ENCODE assay signal across 25 cellular contexts in genomic region chr7:151693140-151693539, GRCh38.
"Had no signal": no experiment of that assay in that cellular context is flagged by ENCODE, and none has a peak within 500 bp of the region (broad histone marks: within the 10 kb centered on the region; RNA-seq: fewer than 3 reads in every experiment).

No MANE protein-coding gene starts in this region.

- H3K4me3 ChIP-seq: hepatocyte, mucosa of descending colon, transverse colon, uterus had no signal

- DNase-seq: activated CD4-positive, alpha-beta T cell treated with anti-CD3 and anti-CD28 coated beads, Interleukin-2, amount 10 ng/mL, durations not matched to agents 7 days and 5 days; activated CD4-positive, CD25-positive, alpha-beta regulatory T cell treated with anti-CD3 and anti-CD28 coated beads, Interleukin-2, amount 50 U/mL, for 72 hours; activated CD8-positive, alpha-beta memory T cell treated with anti-CD3 and anti-CD28 coated beads, Interleukin-2, amount 10 ng/mL, durations not matched to agents 7 days and 5 days; activated CD8-positive, alpha-beta T cell treated with anti-CD3 and anti-CD28 coated beads for 36 hours; activated gamma-delta T cell; activated naive CD4-positive, alpha-beta T cell treated with anti-CD3 and anti-CD28 coated beads, Interleukin-2, amount 50 U/mL, for 16 hours; activated naive CD8-positive, alpha-beta T cell treated with anti-CD3 and anti-CD28 coated beads, Interleukin-2, amount 50 U/mL, for 24 hours; activated T-cell treated with anti-CD3 and anti-CD28 coated beads for 4 hours; effector CD4-positive, alpha-beta T cell; erythroblast; foreskin keratinocyte; immature natural killer cell; kidney glomerular epithelial cell; naive B cell; occipital lobe; retina; stimulated activated CD4-positive, alpha-beta T cell treated with anti-CD3 and anti-CD28 coated beads, Interleukin-12 subunit alpha, Interleukin-12 subunit beta, amount 100 ng/mL, for 4 hours; stimulated activated naive CD8-positive, alpha-beta T cell treated with anti-CD3 and anti-CD28 coated beads, Interleukin-15, amount 100 ng/mL, for 72 hours; T-cell; transverse colon; uterus had no signal

- H2AFZ ChIP-seq: hepatocyte had no signal

- H3K27ac ChIP-seq: foreskin keratinocyte, transverse colon, uterus, VCaP had no signal

- H3K27me3 ChIP-seq: foreskin keratinocyte, hepatocyte, transverse colon, uterus had no signal

- H3K9me3 ChIP-seq: mucosa of descending colon, transverse colon, uterus had no signal

- H3K4me2 ChIP-seq: hepatocyte had no signal

- ATAC-seq: activated CD8-positive, alpha-beta memory T cell treated with anti-CD3 and anti-CD28 coated beads, Interleukin-2, amount 10 ng/mL, durations not matched to agents 7 days and 5 days; activated CD8-positive, alpha-beta T cell treated with anti-CD3 and anti-CD28 coated beads for 36 hours; activated naive CD8-positive, alpha-beta T cell treated with anti-CD3 and anti-CD28 coated beads, Interleukin-2, amount 50 U/mL, for 24 hours; foreskin keratinocyte; mucosa of descending colon; stimulated activated effector memory CD8-positive, alpha-beta T cell treated with anti-CD3 and anti-CD28 coated beads, Interleukin-12 subunit alpha, Interleukin-12 subunit beta, amount 100 ng/mL, for 72 hours; stimulated activated naive CD8-positive, alpha-beta T cell treated with anti-CD3 and anti-CD28 coated beads, Interleukin-15, amount 100 ng/mL, for 72 hours; T-cell had no signal

- H3K36me3 ChIP-seq: transverse colon, uterus had no signal
